In the genomic region with DNA sequence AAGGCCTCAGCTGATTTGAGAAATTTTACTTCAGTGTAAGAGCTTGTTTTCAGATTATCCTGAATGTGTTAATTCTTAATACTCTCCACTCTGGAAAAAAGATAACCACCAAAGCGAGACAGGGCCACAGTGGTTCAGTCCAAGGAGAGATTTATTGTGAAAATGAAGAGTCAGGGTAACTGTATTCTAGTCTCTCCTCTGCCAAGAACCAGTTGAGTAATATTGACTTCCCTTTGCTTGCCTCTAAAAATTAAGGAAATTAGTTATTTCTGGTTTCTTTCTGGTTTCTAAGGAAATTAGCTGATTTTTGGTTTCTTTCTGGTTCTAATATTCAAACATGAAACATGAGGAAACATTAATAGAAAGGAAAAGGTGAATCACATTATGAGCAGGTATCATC, we compare ENCODE assay signal across 22 cellular contexts. TPM values are rescaled to one million over a fixed set of nuclear protein-coding genes. Genes with fewer than 3 reads are reported as not detected.
DNase-seq lines count a peak whose midpoint lies in the region; ATAC-seq lines count a peak whose summit lies in the region.
"Had no signal": no experiment of that assay in that cellular context is flagged by ENCODE, and none has a peak within 500 bp of the region (broad histone marks: within the 10 kb centered on the region; RNA-seq: fewer than 3 reads in every experiment).

No MANE protein-coding gene starts in this region.

- intact Hi-C loops in activated CD4-positive, alpha-beta memory T cell treated with anti-CD3 and anti-CD28 coated beads for 36 hours (cut with micrococcal nuclease): no loop called here

- CTCF ChIA-PET in activated CD4-positive, alpha-beta memory T cell treated with anti-CD3 and anti-CD28 coated beads for 36 hours (lab: Charles Lee): interaction anchor here (0.6 to 2.0 kb wide), 2 partner anchors 199 to 237 kb away, joined by 3 to 10 read pairs; a partner anchor contains a TSS
- CTCF ChIA-PET in activated CD4-positive, alpha-beta memory T cell treated with anti-CD3 and anti-CD28 coated beads, Interleukin-2, amount 10 ng/mL, durations not matched to agents 7 days and 5 days (lab: Charles Lee): interaction anchor here (0.8 to 2.4 kb wide), 3 partner anchors 14 to 826 kb away, joined by 3 to 15 read pairs (median 6); a partner anchor contains a TSS

- ATAC-seq in effector memory CD8-positive, alpha-beta T cell (replicated peaks): no peak
- ATAC-seq: mucosa of descending colon had no signal

- H3K4me1 Mint-ChIP-seq in activated CD4-positive, alpha-beta memory T cell treated with anti-CD3 and anti-CD28 coated beads for 36 hours (ENCODE audit: low read depth): peaks cover 21% of the 10 kb centered on the region
- H3K4me1 Mint-ChIP-seq in activated CD4-positive, alpha-beta memory T cell treated with anti-CD3 and anti-CD28 coated beads, Interleukin-2, amount 10 ng/mL, durations not matched to agents 7 days and 5 days: peaks cover 3% of the 10 kb centered on the region
- H3K4me1 Mint-ChIP-seq in effector memory CD8-positive, alpha-beta T cell (ENCODE audit: low read depth in 2 of 2): peaks cover 0 to 12% of the 10 kb centered on the region in 2 donors

- H3K27ac Mint-ChIP-seq in activated CD4-positive, alpha-beta memory T cell treated with anti-CD3 and anti-CD28 coated beads for 36 hours: peak overlapping the region; percentile 57
- H3K27ac Mint-ChIP-seq in activated CD4-positive, alpha-beta memory T cell treated with anti-CD3 and anti-CD28 coated beads, Interleukin-2, amount 10 ng/mL, durations not matched to agents 7 days and 5 days: no peak overlapping the region
- H3K27ac Mint-ChIP-seq in effector memory CD8-positive, alpha-beta T cell: peak overlapping the region; percentile 70 to 82

- POLR2A ChIA-PET in activated CD4-positive, alpha-beta memory T cell treated with anti-CD3 and anti-CD28 coated beads for 36 hours (lab: Charles Lee): no interaction called here
- POLR2A ChIA-PET in activated CD4-positive, alpha-beta memory T cell treated with anti-CD3 and anti-CD28 coated beads, Interleukin-2, amount 10 ng/mL, durations not matched to agents 7 days and 5 days (lab: Charles Lee): interaction anchor here (0.8 kb wide), 1 partner anchor 237 kb away, joined by 3 read pairs; a partner anchor contains a TSS

- DNase-seq in activated CD4-positive, alpha-beta memory T cell treated with anti-CD3 and anti-CD28 coated beads for 36 hours: no peak
- DNase-seq in activated CD4-positive, alpha-beta memory T cell treated with anti-CD3 and anti-CD28 coated beads, Interleukin-2, amount 10 ng/mL, durations not matched to agents 7 days and 5 days: no peak
- peak; percentile 72 for DNase-seq in NOMO-1 treated with DMSO at 0.1 percent for 48 hours (lab: John Stamatoyannopoulos, UW; ENCODE audit: unreplicated experiment)
- no peak for DNase-seq in effector memory CD8-positive, alpha-beta T cell
- DNase-seq in pons (ENCODE audit: low spot score): peak; percentile 5
- no peak for DNase-seq in DMS 273 treated with DMSO at 0.1 percent for 48 hours (lab: John Stamatoyannopoulos, UW)
- DNase-seq in H4 (ENCODE audit: low spot score): no peak
- no peak for DNase-seq in NCI-H1092 treated with DMSO at 0.1 percent for 48 hours (lab: John Stamatoyannopoulos, UW)
- DNase-seq: activated CD4-positive, alpha-beta T cell treated with anti-CD3 and anti-CD28 coated beads for 1 hour; activated CD8-positive, alpha-beta memory T cell treated with anti-CD3 and anti-CD28 coated beads, Interleukin-2, amount 50 U/mL, for 48 hours; activated naive CD4-positive, alpha-beta T cell treated with anti-CD3 and anti-CD28 coated beads, Interleukin-2, amount 50 U/mL, for 16 hours; DMS79 treated with DMSO at 0.1 percent for 48 hours; foreskin melanocyte; GOT3; left cardiac atrium; mucosa of descending colon; NCI-H2029; occipital lobe; SHP77; stimulated activated CD4-positive, alpha-beta T cell treated with anti-CD3 and anti-CD28 coated beads, Interleukin-15, amount 100 ng/mL, for 24 hours; stimulated activated naive CD4-positive, alpha-beta T cell treated with Interleukin-2 at 50 U/mL for 16 hours; trophoblast cell had no signal

- H3K9me3 Mint-ChIP-seq in activated CD4-positive, alpha-beta memory T cell treated with anti-CD3 and anti-CD28 coated beads for 36 hours: no peaks in the 10 kb centered on the region
- no peaks in the 10 kb centered on the region for H3K9me3 Mint-ChIP-seq in activated CD4-positive, alpha-beta memory T cell treated with anti-CD3 and anti-CD28 coated beads, Interleukin-2, amount 10 ng/mL, durations not matched to agents 7 days and 5 days
- no peaks in the 10 kb centered on the region for H3K9me3 Mint-ChIP-seq in effector memory CD8-positive, alpha-beta T cell

- H3K27me3 Mint-ChIP-seq in activated CD4-positive, alpha-beta memory T cell treated with anti-CD3 and anti-CD28 coated beads for 36 hours: no peaks in the 10 kb centered on the region
- H3K27me3 Mint-ChIP-seq in activated CD4-positive, alpha-beta memory T cell treated with anti-CD3 and anti-CD28 coated beads, Interleukin-2, amount 10 ng/mL, durations not matched to agents 7 days and 5 days: no peaks in the 10 kb centered on the region
- H3K27me3 Mint-ChIP-seq in effector memory CD8-positive, alpha-beta T cell: no peaks in the 10 kb centered on the region

- peaks cover 29% of the 10 kb centered on the region for H3K36me3 Mint-ChIP-seq in activated CD4-positive, alpha-beta memory T cell treated with anti-CD3 and anti-CD28 coated beads for 36 hours
- peaks cover 23% of the 10 kb centered on the region for H3K36me3 Mint-ChIP-seq in activated CD4-positive, alpha-beta memory T cell treated with anti-CD3 and anti-CD28 coated beads, Interleukin-2, amount 10 ng/mL, durations not matched to agents 7 days and 5 days (ENCODE audit: low read depth)
- H3K36me3 Mint-ChIP-seq in effector memory CD8-positive, alpha-beta T cell (ENCODE audit: insufficient read depth): peaks cover 47% of the 10 kb centered on the region

- no peak overlapping the region for H3K4me3 Mint-ChIP-seq in activated CD4-positive, alpha-beta memory T cell treated with anti-CD3 and anti-CD28 coated beads for 36 hours
- H3K4me3 Mint-ChIP-seq in activated CD4-positive, alpha-beta memory T cell treated with anti-CD3 and anti-CD28 coated beads, Interleukin-2, amount 10 ng/mL, durations not matched to agents 7 days and 5 days: no peak overlapping the region
- no peak overlapping the region for H3K4me3 Mint-ChIP-seq in effector memory CD8-positive, alpha-beta T cell

RNA-seq across cellular contexts. Expression of a gene that starts 34.9 kb away (rescaled TPM):
- total RNA-seq in activated CD4-positive, alpha-beta memory T cell treated with anti-CD3 and anti-CD28 coated beads for 36 hours: 100 to 1,000 TPM; 101 to 105 TPM
- total RNA-seq in activated CD4-positive, alpha-beta memory T cell treated with anti-CD3 and anti-CD28 coated beads, Interleukin-2, amount 10 ng/mL, durations not matched to agents 7 days and 5 days: 10 to 100 TPM; 75.0 to 81.8 TPM
- total RNA-seq in H4 (2014; rRNA removed; shearing (Covaris generic)): 41.1 and 51.2 TPM in 2 replicates

Comparison
In these comparisons a context has a peak if more than half of its experiments do, and no peak if none do; other contexts are left out.
1. DNase-seq: peak in NOMO-1 treated with DMSO at 0.1 percent for 48 hours (single experiment) and pons (single experiment); none in activated CD4-positive, alpha-beta memory T cell treated with anti-CD3 and anti-CD28 coated beads for 36 hours (single experiment), activated CD4-positive, alpha-beta memory T cell treated with anti-CD3 and anti-CD28 coated beads, Interleukin-2, amount 10 ng/mL, durations not matched to agents 7 days and 5 days (single experiment), effector memory CD8-positive, alpha-beta T cell (0 of 3), DMS 273 treated with DMSO at 0.1 percent for 48 hours (single experiment), H4 (single experiment) and NCI-H1092 treated with DMSO at 0.1 percent for 48 hours (single experiment).